In genomic region chr12:6548556-6549378, GRCh38 we compare ENCODE assay signal across 11 cellular contexts. TPM values are rescaled to one million over a fixed set of nuclear protein-coding genes. Genes with fewer than 3 reads are reported as not detected.
DNase-seq lines count a peak whose midpoint lies in the region; TF ChIP-seq lines count a peak whose summit lies in the region.
"Had no signal": no experiment of that assay in that cellular context is flagged by ENCODE, and none has a peak within 500 bp of the region (broad histone marks: within the 10 kb centered on the region; RNA-seq: fewer than 3 reads in every experiment).

No MANE protein-coding gene starts in this region.

- no peaks in the 10 kb centered on the region for H3K27me3 Mint-ChIP-seq in MCF 10A (ENCODE audit: insufficient read depth, unreplicated experiment)
- no peaks in the 10 kb centered on the region for H3K27me3 Mint-ChIP-seq in chondrocyte (ENCODE audit: low read depth)
- H3K27me3 Mint-ChIP-seq: natural killer cell treated with Interleukin-12 subunit alpha and Interleukin-12 subunit beta and Interleukin-15 and Interleukin-18, amount 100 ng/mL, for 72 hours had no signal

- no peaks in the 10 kb centered on the region for H3K27me3 ChIP-seq in breast epithelium
- H3K27me3 ChIP-seq in muscle layer of duodenum (ENCODE audit: low read depth, low read length): no peaks in the 10 kb centered on the region
- no peaks in the 10 kb centered on the region for H3K27me3 ChIP-seq in vagina

- peaks cover 22 to 30% of the 10 kb centered on the region in 2 donors for H3K4me1 ChIP-seq in breast epithelium
- H3K4me1 ChIP-seq in muscle layer of duodenum (ENCODE audit: control insufficient read depth in 1 of 2, insufficient read depth in 2 of 2, low read length in 2 of 2): peaks cover 18 to 55% of the 10 kb centered on the region in 2 donors
- H3K4me1 ChIP-seq in vagina: peaks cover 58% of the 10 kb centered on the region

- CTCF ChIA-PET in MCF 10A (lab: Yijun Ruan, JAX): interaction anchor here (0.6 to 6.7 kb wide), 4 partner anchors 9 to 91 kb away, joined by 4 to 58 read pairs (median 7); no protein-coding TSS in a partner anchor

- H3K27ac Mint-ChIP-seq in MCF 10A (ENCODE audit: low read depth, unreplicated experiment) (no peak overlapping the region), chondrocyte (ENCODE audit: unreplicated experiment) (peak overlapping the region; percentile 95)
- H3K27ac Mint-ChIP-seq: CD8-positive, alpha-beta T cell; natural killer cell treated with Interleukin-12 subunit alpha and Interleukin-12 subunit beta and Interleukin-15 and Interleukin-18, amount 100 ng/mL, for 72 hours had no signal

- no peaks in the 10 kb centered on the region for H3K9me3 Mint-ChIP-seq in MCF 10A (ENCODE audit: unreplicated experiment)
- no peaks in the 10 kb centered on the region for H3K9me3 Mint-ChIP-seq in chondrocyte (ENCODE audit: low read depth)
- H3K9me3 Mint-ChIP-seq: CD8-positive, alpha-beta T cell; natural killer cell treated with Interleukin-12 subunit alpha and Interleukin-12 subunit beta and Interleukin-15 and Interleukin-18, amount 100 ng/mL, for 72 hours had no signal

- H3K36me3 ChIP-seq in breast epithelium: no peaks in the 10 kb centered on the region
- H3K36me3 ChIP-seq in muscle layer of duodenum (ENCODE audit: control insufficient read depth in 1 of 2, insufficient read depth in 2 of 2, low read length in 2 of 2): peaks cover 30 to 40% of the 10 kb centered on the region in 2 donors
- peaks cover 0 to 18% of the 10 kb centered on the region in 2 donors for H3K36me3 ChIP-seq in vagina

- POLR2A ChIA-PET in MCF 10A (lab: Yijun Ruan, JAX): interaction anchor here (1.1 to 1.9 kb wide), 2 partner anchors 13 to 14 kb away, joined by 5 to 7 read pairs; partner anchors contain the start of gene GAPDH

- TF ChIP-seq CTCF in MCF 10A (IDR thresholded peaks at IDR 0.05; ENCODE audit: unreplicated experiment): no peak
- TF ChIP-seq CTCF in breast epithelium (IDR thresholded peaks at IDR 0.05): no peak
- TF ChIP-seq CTCF in chondrocyte (IDR thresholded peaks at IDR 0.05): no peak
- no peak for TF ChIP-seq CTCF in vagina (IDR thresholded peaks at IDR 0.05)

- no peak overlapping the region for H3K4me3 Mint-ChIP-seq in MCF 10A (ENCODE audit: unreplicated experiment)
- peak overlapping the region; percentile 26 for H3K4me3 Mint-ChIP-seq in chondrocyte (ENCODE audit: unreplicated experiment)
- H3K4me3 Mint-ChIP-seq: CD8-positive, alpha-beta T cell; natural killer cell treated with Interleukin-12 subunit alpha and Interleukin-12 subunit beta and Interleukin-15 and Interleukin-18, amount 100 ng/mL, for 72 hours had no signal

- H3K27ac ChIP-seq in breast epithelium: peak overlapping the region in 1 of 2 donors; percentile 57
- peak overlapping the region; percentile 96 for H3K27ac ChIP-seq in muscle layer of duodenum (ENCODE audit: low read length)
- H3K27ac ChIP-seq in vagina: peak overlapping the region; percentile 86

- peaks cover 35% of the 10 kb centered on the region for H3K4me1 Mint-ChIP-seq in MCF 10A (ENCODE audit: insufficient read depth, unreplicated experiment)
- peaks cover 62% of the 10 kb centered on the region for H3K4me1 Mint-ChIP-seq in chondrocyte (ENCODE audit: low read depth)

- no peak overlapping the region for H3K4me3 ChIP-seq in breast epithelium
- H3K4me3 ChIP-seq in muscle layer of duodenum (ENCODE audit: low read depth in 1 of 2, low read length in 2 of 2): peak overlapping the region in 1 of 2 donors; percentile 35
- peak overlapping the region; percentile 0 to 16 for H3K4me3 ChIP-seq in vagina

- TF ChIP-seq POLR2A in breast epithelium (IDR thresholded peaks at IDR 0.05) (no peak), vagina (IDR thresholded peaks at IDR 0.05) (no peak)

- H3K9me3 ChIP-seq in breast epithelium (no peaks in the 10 kb centered on the region), muscle layer of duodenum (ENCODE audit: control insufficient read depth in 1 of 2, low read length in 2 of 2) (no peaks in the 10 kb centered on the region), vagina (no peaks in the 10 kb centered on the region)

- DNase-seq in MCF 10A (ENCODE audit: unreplicated experiment) (peak; percentile 43), breast epithelium (ENCODE audit: low spot score in 2 of 2) (no peak), chondrocyte (ENCODE audit: low spot score) (peak; percentile 91), vagina (ENCODE audit: extremely low spot score in 2 of 2) (no peak), NCI-H446 (lab: John Stamatoyannopoulos, UW) (no peak), activated gamma-delta T cell (lab: John Stamatoyannopoulos, UW) (no peak), OCI-M2 (lab: John Stamatoyannopoulos, UW; ENCODE audit: unreplicated experiment) (no peak)
- DNase-seq: activated CD4-positive, alpha-beta T cell treated with anti-CD3 and anti-CD28 coated beads for 4 hours had no signal

- H3K36me3 Mint-ChIP-seq in MCF 10A (ENCODE audit: insufficient read depth, unreplicated experiment): peaks cover 29% of the 10 kb centered on the region
- H3K36me3 Mint-ChIP-seq in chondrocyte (ENCODE audit: low read depth): peaks cover 17% of the 10 kb centered on the region

- intact Hi-C loops in MCF 10A (cut with micrococcal nuclease) (no loop called here), breast epithelium (cut with DNase I; ENCODE audit: low total_unique reads) (no loop called here), vagina (cut with DNase I) (no loop called here)

- BruUV-seq in MCF 10A (replicated peaks; lab: Mats Ljungman, UMichigan): no TSS peak

RNA-seq across cellular contexts. Expression of gene IFFO1, which starts 7.1 kb away (rescaled TPM):
- 0.49 and 1.1 TPM in 2 replicates for total RNA-seq in MCF 10A (2022)
- total RNA-seq in breast epithelium: 10 to 100 TPM in 2 of 3 donors, 1 to 10 TPM in 1; 7.2 to 22.4 (median 15.7) TPM
- total RNA-seq in chondrocyte: 29.0 to 29.5 TPM (median 29.2 TPM) in 3 replicates
- 21.1 TPM for total RNA-seq in vagina

RNA-seq across cellular contexts. Expression of gene GAPDH, which starts 14.4 kb away (rescaled TPM):
- total RNA-seq in MCF 10A (2022) (2,995 and 4,097 TPM in 2 replicates), breast epithelium (1,000 to 10,000 TPM; 1,134 to 1,818 (median 1,628) TPM), chondrocyte (2,133 to 3,148 TPM (median 3,067 TPM) in 3 replicates), vagina (2,297 TPM)

RNA-seq across cellular contexts. Expression of gene NOP2, which starts 19.3 kb away (rescaled TPM):
- total RNA-seq in MCF 10A (2022) (97.1 and 108 TPM in 2 replicates), breast epithelium (10 to 100 TPM; 30.6 to 37.6 (median 31.5) TPM), chondrocyte (27.1 to 39.3 TPM (median 32.5 TPM) in 3 replicates), vagina (43.0 TPM)

RNA-seq across cellular contexts. Expression of gene NCAPD2, which starts 54.9 kb away (rescaled TPM):
- total RNA-seq in MCF 10A (2022) (31.9 and 52.0 TPM in 2 replicates), breast epithelium (10 to 100 TPM; 21.6 to 66.7 (median 53.9) TPM), chondrocyte (23.0 to 27.7 TPM (median 25.0 TPM) in 3 replicates), vagina (25.5 TPM)

RNA-seq across cellular contexts. Expression of gene MRPL51, which starts 55.7 kb away (rescaled TPM):
- total RNA-seq in MCF 10A (2022): 230 and 314 TPM in 2 replicates
- 10 to 100 TPM; 58.5 to 72.1 (median 62.4) TPM for total RNA-seq in breast epithelium
- 169 to 201 TPM (median 170 TPM) in 3 replicates for total RNA-seq in chondrocyte
- 23.1 TPM for total RNA-seq in vagina

Comparison
In these comparisons a context has a peak if more than half of its experiments do, and no peak if none do; other contexts are left out.
1. DNase-seq: peak in MCF 10A (single experiment) and chondrocyte (single experiment); none in breast epithelium (0 of 2), vagina (0 of 2), NCI-H446 (0 of 2), activated gamma-delta T cell (single experiment) and OCI-M2 (single experiment).
2. H3K4me3 ChIP-seq: peak in vagina (2 of 2); none in breast epithelium (0 of 3).